ENCODE assay signal across 9 cellular contexts in genomic region chr2:105749583-105750399, GRCh38. TPM values are rescaled to one million over a fixed set of nuclear protein-coding genes. Genes with fewer than 3 reads are reported as not detected.
DNase-seq lines count a peak whose midpoint lies in the region; ATAC-seq and TF ChIP-seq lines count a peak whose summit lies in the region.
"Had no signal": no experiment of that assay in that cellular context is flagged by ENCODE, and none has a peak within 500 bp of the region (broad histone marks: within the 10 kb centered on the region; RNA-seq: fewer than 3 reads in every experiment).

No MANE protein-coding gene starts in this region.

- H3K36me3 Mint-ChIP-seq in activated naive CD8-positive, alpha-beta T cell treated with anti-CD3 and anti-CD28 coated beads, Interleukin-2, amount 50 U/mL, for 24 hours (ENCODE audit: low read depth) = peaks cover 64% of the 10 kb centered on the region

- intact Hi-C loops in lower lobe of right lung (cut with DNase I) = no loop called here
- intact Hi-C loops in vagina (cut with DNase I) = no loop called here

- peak; percentile 62 for DNase-seq in stimulated activated naive CD4-positive, alpha-beta T cell treated with Interleukin-2 at 50 U/mL for 16 hours (lab: John Stamatoyannopoulos, UW)
- no peak for DNase-seq in stimulated activated naive CD4-positive, alpha-beta T cell (lab: John Stamatoyannopoulos, UW)
- peak; percentile 50 for DNase-seq in activated naive CD8-positive, alpha-beta T cell treated with anti-CD3 and anti-CD28 coated beads, Interleukin-2, amount 50 U/mL, for 24 hours
- no peak for DNase-seq in lower lobe of right lung
- no peak for DNase-seq in vagina (ENCODE audit: extremely low spot score in 2 of 2)
- DNase-seq in amniotic stem cell (lab: John Stamatoyannopoulos, UW) = no peak
- DNase-seq: KG1 had no signal

- no peaks in the 10 kb centered on the region for H3K36me3 ChIP-seq in lower lobe of right lung
- peaks cover 0 to 3% of the 10 kb centered on the region in 2 donors for H3K36me3 ChIP-seq in vagina

- H3K27me3 Mint-ChIP-seq in activated naive CD8-positive, alpha-beta T cell treated with anti-CD3 and anti-CD28 coated beads, Interleukin-2, amount 50 U/mL, for 24 hours = no peaks in the 10 kb centered on the region

- no peak for TF ChIP-seq POLR2A in vagina (IDR thresholded peaks at IDR 0.05)

- H3K27me3 ChIP-seq in lower lobe of right lung (ENCODE audit: low read depth) (no peaks in the 10 kb centered on the region), vagina (no peaks in the 10 kb centered on the region)

- H3K4me3 ChIP-seq in lower lobe of right lung = no peak overlapping the region
- no peak overlapping the region for H3K4me3 ChIP-seq in vagina

- peak overlapping the region; percentile 95 for H3K27ac Mint-ChIP-seq in activated naive CD8-positive, alpha-beta T cell treated with anti-CD3 and anti-CD28 coated beads, Interleukin-2, amount 50 U/mL, for 24 hours

- TF ChIP-seq CTCF in lower lobe of right lung (IDR thresholded peaks at IDR 0.05) (no peak), vagina (IDR thresholded peaks at IDR 0.05) (no peak)

- H3K4me3 Mint-ChIP-seq in activated naive CD8-positive, alpha-beta T cell treated with anti-CD3 and anti-CD28 coated beads, Interleukin-2, amount 50 U/mL, for 24 hours = peak overlapping the region; percentile 86

- peaks cover 82% of the 10 kb centered on the region for H3K4me1 Mint-ChIP-seq in activated naive CD8-positive, alpha-beta T cell treated with anti-CD3 and anti-CD28 coated beads, Interleukin-2, amount 50 U/mL, for 24 hours

- peak overlapping the region; percentile 1 for H3K27ac ChIP-seq in lower lobe of right lung
- peak overlapping the region; percentile 14 for H3K27ac ChIP-seq in vagina

- peak; percentile 8 for ATAC-seq in activated naive CD8-positive, alpha-beta T cell treated with anti-CD3 and anti-CD28 coated beads, Interleukin-2, amount 50 U/mL, for 24 hours
- no peak for ATAC-seq in lower lobe of right lung
- ATAC-seq in GM21619 (IDR thresholded peaks at IDR 0.05; ENCODE audit: unreplicated experiment) = no peak
- no peak for ATAC-seq in GM18867 (IDR thresholded peaks at IDR 0.05; ENCODE audit: unreplicated experiment)

- no peaks in the 10 kb centered on the region for H3K9me3 ChIP-seq in lower lobe of right lung
- no peaks in the 10 kb centered on the region for H3K9me3 ChIP-seq in vagina

- no peaks in the 10 kb centered on the region for H3K9me3 Mint-ChIP-seq in activated naive CD8-positive, alpha-beta T cell treated with anti-CD3 and anti-CD28 coated beads, Interleukin-2, amount 50 U/mL, for 24 hours

- peaks cover 53% of the 10 kb centered on the region for H3K4me1 ChIP-seq in lower lobe of right lung
- peaks cover 78% of the 10 kb centered on the region for H3K4me1 ChIP-seq in vagina

RNA-seq across cellular contexts. Expression of gene NCK2, which starts 5.1 kb away (rescaled TPM):
- total RNA-seq in lower lobe of right lung (36.7 TPM), vagina (45.9 TPM)

Comparison
In these comparisons a context has a peak if more than half of its experiments do, and no peak if none do; other contexts are left out.
1. DNase-seq: peak in stimulated activated naive CD4-positive, alpha-beta T cell treated with Interleukin-2 at 50 U/mL for 16 hours (single experiment) and activated naive CD8-positive, alpha-beta T cell treated with anti-CD3 and anti-CD28 coated beads, Interleukin-2, amount 50 U/mL, for 24 hours (single experiment); none in stimulated activated naive CD4-positive, alpha-beta T cell (0 of 6), lower lobe of right lung (single experiment), vagina (0 of 2) and amniotic stem cell (single experiment).